39 cellular contexts compared by ENCODE assay signal in the genomic region with DNA sequence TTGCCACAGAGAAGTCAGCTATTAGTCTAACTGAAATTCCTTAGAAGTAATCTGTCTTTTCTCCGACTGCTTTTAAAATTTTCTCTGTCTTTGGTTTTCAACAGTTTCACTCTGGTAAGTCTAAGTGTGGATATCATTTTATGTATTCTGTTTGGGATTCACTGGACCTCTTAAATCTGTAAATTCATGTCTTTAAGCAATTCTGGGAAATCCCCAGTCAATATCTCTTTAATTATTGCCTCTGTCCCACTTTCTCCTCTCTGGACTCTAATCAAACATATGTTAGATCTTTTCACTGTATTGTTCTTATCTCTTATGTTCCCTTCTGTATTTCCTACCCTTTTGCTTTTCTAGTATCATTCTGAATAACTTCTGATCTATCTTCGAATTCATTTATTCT. TPM values are rescaled to one million over a fixed set of nuclear protein-coding genes. Genes with fewer than 3 reads are reported as not detected.
"Had no signal": no experiment of that assay in that cellular context is flagged by ENCODE, and none has a peak within 500 bp of the region (broad histone marks: within the 10 kb centered on the region; RNA-seq: fewer than 3 reads in every experiment).

No MANE protein-coding gene starts in this region.

- H3K27me3 Mint-ChIP-seq: activated naive CD4-positive, alpha-beta T cell treated with anti-CD3 and anti-CD28 coated beads, Interleukin-2, amount 50 U/mL, for 24 hours; activated naive CD8-positive, alpha-beta T cell treated with anti-CD3 and anti-CD28 coated beads for 36 hours; activated T-cell treated with anti-CD3 and anti-CD28 coated beads, Interleukin-2, amount 50 U/mL, for 24 hours had no signal

- H3K36me3 Mint-ChIP-seq: activated naive CD4-positive, alpha-beta T cell treated with anti-CD3 and anti-CD28 coated beads, Interleukin-2, amount 10 ng/mL, durations not matched to agents 7 days and 5 days; activated naive CD4-positive, alpha-beta T cell treated with anti-CD3 and anti-CD28 coated beads, Interleukin-2, amount 50 U/mL, for 24 hours; activated naive CD4-positive, alpha-beta T cell treated with anti-CD3 and anti-CD28 coated beads, Interleukin-2, amount 50 U/mL, for 72 hours; activated naive CD8-positive, alpha-beta T cell; activated naive CD8-positive, alpha-beta T cell treated with anti-CD3 and anti-CD28 coated beads for 36 hours; activated naive CD8-positive, alpha-beta T cell treated with anti-CD3 and anti-CD28 coated beads, Interleukin-2, amount 10 ng/mL, durations not matched to agents 7 days and 5 days; brain had no signal

- DNase-seq: activated effector memory CD4-positive, alpha-beta T cell treated with anti-CD3 and anti-CD28 coated beads, Interleukin-2, amount 50 U/mL, for 16 hours; activated effector memory CD4-positive, alpha-beta T cell treated with Interleukin-2 at 50 U/mL for 16 hours; activated gamma-delta T cell; activated gamma-delta T cell treated with Interleukin-2 at 50 U/mL for 16 hours; activated naive CD4-positive, alpha-beta T cell; activated naive CD4-positive, alpha-beta T cell treated with anti-CD3 and anti-CD28 coated beads for 36 hours; activated naive CD4-positive, alpha-beta T cell treated with anti-CD3 and anti-CD28 coated beads, Interleukin-2, amount 10 ng/mL, durations not matched to agents 7 days and 5 days; activated naive CD4-positive, alpha-beta T cell treated with anti-CD3 and anti-CD28 coated beads, Interleukin-2, amount 50 U/mL, for 16 hours; activated naive CD4-positive, alpha-beta T cell treated with Interleukin-2 at 50 U/mL for 16 hours; activated naive CD8-positive, alpha-beta T cell treated with anti-CD3 and anti-CD28 coated beads for 36 hours; activated naive CD8-positive, alpha-beta T cell treated with anti-CD3 and anti-CD28 coated beads, Interleukin-2, amount 10 ng/mL, durations not matched to agents 7 days and 5 days; activated naive CD8-positive, alpha-beta T cell treated with anti-CD3 and anti-CD28 coated beads, Interleukin-2, amount 50 U/mL, for 24 hours; activated T-cell treated with anti-CD3 and anti-CD28 coated beads, Interleukin-2, amount 50 U/mL, for 1 hour; activated T-cell treated with anti-CD3 and anti-CD28 coated beads, Interleukin-2, amount 50 U/mL, for 24 hours; activated T-cell treated with anti-CD3 and anti-CD28 coated beads, Interleukin-2, amount 50 U/mL, for 4 hours; activated T-cell treated with anti-CD3 and anti-CD28 coated beads, Interleukin-2, amount 50 U/mL, for 48 hours; activated T-cell treated with anti-CD3 and anti-CD28 coated beads, Interleukin-2, amount 50 U/mL, for 72 hours; adrenal gland; amniotic stem cell; amygdala; anterior cingulate cortex; aorta; body of pancreas; brain microvascular endothelial cell; caudate nucleus; central memory CD4-positive, alpha-beta T cell; cerebellar nuclear complex had no signal

- H3K9me3 Mint-ChIP-seq: activated naive CD4-positive, alpha-beta T cell treated with anti-CD3 and anti-CD28 coated beads, Interleukin-2, amount 10 ng/mL, durations not matched to agents 7 days and 5 days; activated naive CD4-positive, alpha-beta T cell treated with anti-CD3 and anti-CD28 coated beads, Interleukin-2, amount 50 U/mL, for 24 hours; activated naive CD4-positive, alpha-beta T cell treated with anti-CD3 and anti-CD28 coated beads, Interleukin-2, amount 50 U/mL, for 72 hours; activated naive CD8-positive, alpha-beta T cell treated with anti-CD3 and anti-CD28 coated beads, Interleukin-2, amount 10 ng/mL, durations not matched to agents 7 days and 5 days; activated naive CD8-positive, alpha-beta T cell treated with anti-CD3 and anti-CD28 coated beads, Interleukin-2, amount 50 U/mL, for 24 hours; activated T-cell treated with anti-CD3 and anti-CD28 coated beads, Interleukin-2, amount 50 U/mL, for 24 hours; activated T-cell treated with anti-CD3 and anti-CD28 coated beads, Interleukin-2, amount 50 U/mL, for 4 hours; activated T-helper 1 cell treated with anti-CD3 and anti-CD28 coated beads, Interleukin-12 subunit alpha, Interleukin-12 subunit beta, Interleukin-2, Interleukin-4 antibody, amounts not matched to agents 30 ng/mL and 10 ng/mL and 1 ng/mL, durations not matched to agents 14 hours and 24 hours and 36 hours; activated T-helper 17 cell treated with anti-CD3 and anti-CD28 coated beads, Interleukin-2, amount 50 U/mL, for 72 hours; activated T-helper 2 cell treated with anti-CD3 and anti-CD28 coated beads, Interferon-gamma antibody, Interleukin-2, Interleukin-4, amounts not matched to agents 10 μg/mL and 5 μg/mL and 100 μg/mL, durations not matched to agents 14 hours and 24 hours and 36 hours; brain; central memory CD8-positive, alpha-beta T cell had no signal

- H3K27ac ChIP-seq: adrenal gland, ascending aorta, body of pancreas, brain microvascular endothelial cell, breast epithelium, cardiac muscle cell had no signal

- H3K4me3 Mint-ChIP-seq: activated naive CD4-positive, alpha-beta T cell treated with anti-CD3 and anti-CD28 coated beads for 36 hours; activated naive CD4-positive, alpha-beta T cell treated with anti-CD3 and anti-CD28 coated beads, Interleukin-2, amount 10 ng/mL, durations not matched to agents 7 days and 5 days; activated naive CD4-positive, alpha-beta T cell treated with anti-CD3 and anti-CD28 coated beads, Interleukin-2, amount 50 U/mL, for 24 hours; activated naive CD8-positive, alpha-beta T cell; activated naive CD8-positive, alpha-beta T cell treated with anti-CD3 and anti-CD28 coated beads for 36 hours; activated naive CD8-positive, alpha-beta T cell treated with anti-CD3 and anti-CD28 coated beads, Interleukin-2, amount 10 ng/mL, durations not matched to agents 7 days and 5 days; activated naive CD8-positive, alpha-beta T cell treated with anti-CD3 and anti-CD28 coated beads, Interleukin-2, amount 50 U/mL, for 24 hours; activated T-cell treated with anti-CD3 and anti-CD28 coated beads, Interleukin-2, amount 50 U/mL, for 24 hours; activated T-cell treated with anti-CD3 and anti-CD28 coated beads, Interleukin-2, amount 50 U/mL, for 4 hours; activated T-cell treated with anti-CD3 and anti-CD28 coated beads, Interleukin-2, amount 50 U/mL, for 72 hours; activated T-helper 1 cell treated with anti-CD3 and anti-CD28 coated beads, Interleukin-12 subunit alpha, Interleukin-12 subunit beta, Interleukin-2, Interleukin-4 antibody, amounts not matched to agents 30 ng/mL and 10 ng/mL and 1 ng/mL, durations not matched to agents 14 hours and 24 hours and 36 hours; activated T-helper 17 cell treated with anti-CD3 and anti-CD28 coated beads, Interleukin-2, amount 50 U/mL, for 72 hours; brain; central memory CD8-positive, alpha-beta T cell had no signal

- H3K4me1 ChIP-seq: adrenal gland, ascending aorta, breast epithelium had no signal

- H3K27ac Mint-ChIP-seq: activated naive CD4-positive, alpha-beta T cell treated with anti-CD3 and anti-CD28 coated beads for 36 hours; activated naive CD4-positive, alpha-beta T cell treated with anti-CD3 and anti-CD28 coated beads, Interleukin-2, amount 10 ng/mL, durations not matched to agents 7 days and 5 days; activated naive CD8-positive, alpha-beta T cell; activated naive CD8-positive, alpha-beta T cell treated with anti-CD3 and anti-CD28 coated beads for 36 hours; activated naive CD8-positive, alpha-beta T cell treated with anti-CD3 and anti-CD28 coated beads, Interleukin-2, amount 10 ng/mL, durations not matched to agents 7 days and 5 days; activated naive CD8-positive, alpha-beta T cell treated with anti-CD3 and anti-CD28 coated beads, Interleukin-2, amount 50 U/mL, for 24 hours; activated T-cell treated with anti-CD3 and anti-CD28 coated beads, Interleukin-2, amount 50 U/mL, for 24 hours; activated T-cell treated with anti-CD3 and anti-CD28 coated beads, Interleukin-2, amount 50 U/mL, for 72 hours; activated T-helper 1 cell treated with anti-CD3 and anti-CD28 coated beads, Interleukin-12 subunit alpha, Interleukin-12 subunit beta, Interleukin-2, Interleukin-4 antibody, amounts not matched to agents 30 ng/mL and 10 ng/mL and 1 ng/mL, durations not matched to agents 14 hours and 24 hours and 36 hours; activated T-helper 17 cell treated with anti-CD3 and anti-CD28 coated beads, Interleukin-2, amount 50 U/mL, for 72 hours; activated T-helper 2 cell treated with anti-CD3 and anti-CD28 coated beads, Interferon-gamma antibody, Interleukin-2, Interleukin-4, amounts not matched to agents 10 μg/mL and 5 μg/mL and 100 μg/mL, durations not matched to agents 14 hours and 24 hours and 36 hours; brain had no signal

- H3K9me3 ChIP-seq: adrenal gland, ascending aorta, body of pancreas, breast epithelium had no signal

- H3K4me3 ChIP-seq: adrenal gland, ascending aorta, body of pancreas, breast epithelium, cardiac muscle cell had no signal

- H3K4me1 Mint-ChIP-seq: activated naive CD4-positive, alpha-beta T cell treated with anti-CD3 and anti-CD28 coated beads, Interleukin-2, amount 10 ng/mL, durations not matched to agents 7 days and 5 days; activated naive CD4-positive, alpha-beta T cell treated with anti-CD3 and anti-CD28 coated beads, Interleukin-2, amount 50 U/mL, for 24 hours; activated naive CD8-positive, alpha-beta T cell treated with anti-CD3 and anti-CD28 coated beads for 36 hours; activated naive CD8-positive, alpha-beta T cell treated with anti-CD3 and anti-CD28 coated beads, Interleukin-2, amount 10 ng/mL, durations not matched to agents 7 days and 5 days; activated naive CD8-positive, alpha-beta T cell treated with anti-CD3 and anti-CD28 coated beads, Interleukin-2, amount 50 U/mL, for 24 hours; activated T-helper 17 cell treated with anti-CD3 and anti-CD28 coated beads, Interleukin-2, amount 50 U/mL, for 72 hours; brain; central memory CD8-positive, alpha-beta T cell had no signal

- FAIRE-seq: bronchial epithelial cell had no signal

- H3K27me3 ChIP-seq: adrenal gland, ascending aorta, body of pancreas, brain microvascular endothelial cell, breast epithelium, cardiac muscle cell had no signal

- H3K36me3 ChIP-seq: adrenal gland, ascending aorta, brain microvascular endothelial cell, breast epithelium, cardiac muscle cell had no signal

RNA-seq across cellular contexts. Expression of gene CFAP43, which starts 29.9 kb away (rescaled TPM):
- total RNA-seq: activated naive CD4-positive, alpha-beta T cell treated with anti-CD3 and anti-CD28 coated beads for 36 hours; activated naive CD8-positive, alpha-beta T cell treated with anti-CD3 and anti-CD28 coated beads for 36 hours; activated T-helper 1 cell treated with anti-CD3 and anti-CD28 coated beads, Interleukin-12 subunit alpha, Interleukin-12 subunit beta, Interleukin-2, Interleukin-4 antibody, amounts not matched to agents 30 ng/mL and 10 ng/mL and 1 ng/mL, durations not matched to agents 14 hours and 24 hours and 36 hours had no signal
